Comparison of ENCODE assay signal across 34 cellular contexts in genomic region chr12:63034601-63035000, GRCh38.
"Had no signal": no experiment of that assay in that cellular context is flagged by ENCODE, and none has a peak within 500 bp of the region (broad histone marks: within the 10 kb centered on the region; RNA-seq: fewer than 3 reads in every experiment).

No MANE protein-coding gene starts in this region.

- H3K36me3 ChIP-seq: MG63 had no signal

- H3K4me3 ChIP-seq: MG63 had no signal

- H3K27me3 ChIP-seq: MG63 had no signal

- H3K9me3 ChIP-seq: MG63 had no signal

- DNase-seq: Karpas-422, Kasumi-1, MG63, MM.1S, MV-4-11, NCI-H1048, NCI-H1092, NCI-H1092 treated with DMSO at 0.1 percent for 48 hours, NCI-H1105, NCI-H1105 treated with DMSO at 0.1 percent for 48 hours, NCI-H1417, NCI-H1417 treated with DMSO at 0.1 percent for 48 hours, NCI-H1436, NCI-H1436 treated with DMSO at 0.1 percent for 48 hours, NCI-H146, NCI-H1694, NCI-H1694 treated with DMSO at 0.1 percent for 48 hours, NCI-H187, NCI-H187 treated with DMSO at 0.1 percent for 48 hours, NCI-H1930, NCI-H2029, NCI-H2029 treated with DMSO at 0.1 percent for 48 hours, NCI-H2081, NCI-H2081 treated with DMSO at 0.1 percent for 48 hours, NCI-H2107, NCI-H2171, NCI-H2171 treated with DMSO at 0.1 percent for 48 hours, NCI-H2227 treated with DMSO at 0.1 percent for 48 hours, NCI-H226, NCI-H345, NCI-H446, NCI-H446 treated with DMSO at 0.1 percent for 48 hours, NCI-H510A, NCI-H510A treated with DMSO at 0.1 percent for 48 hours had no signal
